Comparison of ENCODE assay signal across 12 cellular contexts in genomic region chr17:42586514-42587230, GRCh38. TPM values are rescaled to one million over a fixed set of nuclear protein-coding genes. Genes with fewer than 3 reads are reported as not detected.
DNase-seq lines count a peak whose midpoint lies in the region; ATAC-seq and TF ChIP-seq lines count a peak whose summit lies in the region.
"Had no signal": no experiment of that assay in that cellular context is flagged by ENCODE, and none has a peak within 500 bp of the region (broad histone marks: within the 10 kb centered on the region; RNA-seq: fewer than 3 reads in every experiment).

No MANE protein-coding gene starts in this region.

- H3K27ac ChIP-seq in esophagus muscularis mucosa (replicated peaks in 1 of 4) (peak overlapping the region; percentile 9 to 57 (median 24)), upper lobe of right lung (no peak overlapping the region)

- TF ChIP-seq CTCF in esophagus muscularis mucosa (IDR thresholded peaks at IDR 0.05) (no peak), upper lobe of right lung (IDR thresholded peaks at IDR 0.05) (no peak), foreskin fibroblast (IDR thresholded peaks at IDR 0.05; ENCODE audit: low read depth, low read length) (no peak)

- intact Hi-C loops in esophagus muscularis mucosa (cut with DNase I), result no loop called here
- intact Hi-C loops in upper lobe of right lung (cut with DNase I), result no loop called here

- peaks cover 11 to 15% of the 10 kb centered on the region in 2 donors for H3K36me3 Mint-ChIP-seq in activated T-cell treated with anti-CD3 and anti-CD28 coated beads, Interleukin-2, amount 50 U/mL, for 72 hours (ENCODE audit: insufficient read depth in 2 of 2)

- H3K9me3 ChIP-seq in esophagus muscularis mucosa, result no peaks in the 10 kb centered on the region
- no peaks in the 10 kb centered on the region for H3K9me3 ChIP-seq in upper lobe of right lung

- no peak overlapping the region for H3K4me3 Mint-ChIP-seq in activated T-cell treated with anti-CD3 and anti-CD28 coated beads, Interleukin-2, amount 50 U/mL, for 72 hours

- TF ChIP-seq POLR2A in esophagus muscularis mucosa (IDR thresholded peaks at IDR 0.05; ENCODE audit: low read depth), result no peak

- no peaks in the 10 kb centered on the region for H3K9me3 Mint-ChIP-seq in activated T-cell treated with anti-CD3 and anti-CD28 coated beads, Interleukin-2, amount 50 U/mL, for 72 hours

- H3K4me3 ChIP-seq in esophagus muscularis mucosa (no peak overlapping the region), upper lobe of right lung (no peak overlapping the region), foreskin fibroblast (ENCODE audit: low read depth in 1 of 2, low read length in 2 of 2) (no peak overlapping the region)

- H3K27me3 Mint-ChIP-seq in activated T-cell treated with anti-CD3 and anti-CD28 coated beads, Interleukin-2, amount 50 U/mL, for 72 hours (ENCODE audit: low read depth), result no peaks in the 10 kb centered on the region

- DNase-seq in activated T-cell treated with anti-CD3 and anti-CD28 coated beads, Interleukin-2, amount 50 U/mL, for 72 hours, result no peak
- no peak for DNase-seq in activated T-cell treated with anti-CD3 and anti-CD28 coated beads, Interleukin-2, amount 50 U/mL, for 1 hour
- peak; percentile 14 for DNase-seq in MV-4-11 (lab: John Stamatoyannopoulos, UW)
- no peak for DNase-seq in esophagus muscularis mucosa (ENCODE audit: extremely low spot score)
- DNase-seq in upper lobe of right lung, result peak; percentile 39
- no peak for DNase-seq in foreskin fibroblast
- DNase-seq in NCI-H82 treated with DMSO at 0.1 percent for 48 hours (lab: John Stamatoyannopoulos, UW; ENCODE audit: unreplicated experiment), result no peak
- no peak for DNase-seq in activated CD8-positive, alpha-beta memory T cell treated with anti-CD3 and anti-CD28 coated beads, Interleukin-2, amount 50 U/mL, for 4 hours
- DNase-seq: ACHN; DND-41; GOT3; stimulated activated CD4-positive, alpha-beta T cell treated with anti-CD3 and anti-CD28 coated beads, Interleukin-4, amount 100 ng/mL, for 24 hours had no signal

- peak overlapping the region; percentile 47 for H3K27ac Mint-ChIP-seq in activated T-cell treated with anti-CD3 and anti-CD28 coated beads, Interleukin-2, amount 50 U/mL, for 72 hours

- H3K36me3 ChIP-seq in esophagus muscularis mucosa (peaks cover 67 to 100% (median 95%) of the 10 kb centered on the region in 4 donors), upper lobe of right lung (peaks cover 100% of the 10 kb centered on the region)

- 79% methylated on average over 7 of the region's 7 CpGs for WGBS in esophagus muscularis mucosa

- no peaks in the 10 kb centered on the region for H3K4me1 Mint-ChIP-seq in activated T-cell treated with anti-CD3 and anti-CD28 coated beads, Interleukin-2, amount 50 U/mL, for 72 hours (ENCODE audit: low read depth)

- H3K27me3 ChIP-seq in esophagus muscularis mucosa, result no peaks in the 10 kb centered on the region
- no peaks in the 10 kb centered on the region for H3K27me3 ChIP-seq in upper lobe of right lung

- no peak for ATAC-seq in activated T-cell treated with anti-CD3 and anti-CD28 coated beads, Interleukin-2, amount 50 U/mL, for 72 hours (replicated peaks in 1 of 2)
- no peak for ATAC-seq in upper lobe of right lung

- H3K4me1 ChIP-seq in esophagus muscularis mucosa (peaks cover 13 to 31% (median 24%) of the 10 kb centered on the region in 4 donors), upper lobe of right lung (peaks cover 17% of the 10 kb centered on the region)

- no peak for TF ChIP-seq EP300 in esophagus muscularis mucosa (IDR thresholded peaks at IDR 0.05)

RNA-seq across cellular contexts. Expression of gene PSMC3IP, which starts 9.1 kb away (rescaled TPM):
- total RNA-seq in activated T-cell treated with anti-CD3 and anti-CD28 coated beads, Interleukin-2, amount 50 U/mL, for 72 hours, result 10 to 100 TPM; 31.7 to 40.7 TPM
- total RNA-seq in esophagus muscularis mucosa (1 to 10 TPM; 2.2 to 5.0 (median 4.2) TPM), upper lobe of right lung (4.2 TPM)

RNA-seq across cellular contexts. Expression of gene MLX, which starts 19.8 kb away (rescaled TPM):
- total RNA-seq in activated T-cell treated with anti-CD3 and anti-CD28 coated beads, Interleukin-2, amount 50 U/mL, for 72 hours, result 10 to 100 TPM; 38.8 to 41.2 TPM
- total RNA-seq in esophagus muscularis mucosa (10 to 100 TPM; 24.9 to 34.5 (median 29.3) TPM), upper lobe of right lung (61.3 TPM)

RNA-seq across cellular contexts. Expression of gene RETREG3, which starts 22.5 kb away (rescaled TPM):
- 10 to 100 TPM; 41.5 to 42.6 TPM for total RNA-seq in activated T-cell treated with anti-CD3 and anti-CD28 coated beads, Interleukin-2, amount 50 U/mL, for 72 hours
- 10 to 100 TPM; 42.7 to 93.3 (median 57.0) TPM for total RNA-seq in esophagus muscularis mucosa
- 68.6 TPM for total RNA-seq in upper lobe of right lung

RNA-seq across cellular contexts. Expression of gene TUBG1, which starts 22.8 kb away (rescaled TPM):
- 10 to 100 TPM; 42.3 to 51.5 TPM for total RNA-seq in activated T-cell treated with anti-CD3 and anti-CD28 coated beads, Interleukin-2, amount 50 U/mL, for 72 hours
- total RNA-seq in esophagus muscularis mucosa (10 to 100 TPM; 30.6 to 89.0 (median 55.0) TPM), upper lobe of right lung (29.2 TPM)

RNA-seq across cellular contexts. Expression of gene COASY, which starts 24.7 kb away (rescaled TPM):
- total RNA-seq in activated T-cell treated with anti-CD3 and anti-CD28 coated beads, Interleukin-2, amount 50 U/mL, for 72 hours, result 10 to 100 TPM; 98.2 to 98.5 TPM
- total RNA-seq in esophagus muscularis mucosa (10 to 100 TPM; 13.4 to 27.5 (median 22.4) TPM), upper lobe of right lung (63.3 TPM)

Comparison
In these comparisons a context has a peak if more than half of its experiments do, and no peak if none do; other contexts are left out.
1. DNase-seq: peak in MV-4-11 (single experiment) and upper lobe of right lung (single experiment); none in activated T-cell treated with anti-CD3 and anti-CD28 coated beads, Interleukin-2, amount 50 U/mL, for 72 hours (0 of 2), activated T-cell treated with anti-CD3 and anti-CD28 coated beads, Interleukin-2, amount 50 U/mL, for 1 hour (single experiment), esophagus muscularis mucosa (single experiment), foreskin fibroblast (0 of 2), NCI-H82 treated with DMSO at 0.1 percent for 48 hours (single experiment) and activated CD8-positive, alpha-beta memory T cell treated with anti-CD3 and anti-CD28 coated beads, Interleukin-2, amount 50 U/mL, for 4 hours (single experiment).